In genomic region chr9:135130266-135130976, GRCh38 we compare ENCODE assay signal across 13 cellular contexts. TPM values are rescaled to one million over a fixed set of nuclear protein-coding genes. Genes with fewer than 3 reads are reported as not detected.
DNase-seq lines count a peak whose midpoint lies in the region; ATAC-seq and TF ChIP-seq lines count a peak whose summit lies in the region.
"Had no signal": no experiment of that assay in that cellular context is flagged by ENCODE, and none has a peak within 500 bp of the region (broad histone marks: within the 10 kb centered on the region; RNA-seq: fewer than 3 reads in every experiment).

No MANE protein-coding gene starts in this region.

- H3K27me3 ChIP-seq in stomach = peaks cover 0 to 57% (median 0%) of the 10 kb centered on the region in 3 donors

- WGBS in stomach, 5 donors = 65 to 74% (median 68%) methylated on average over 17 to 18 of the region's 18 CpGs

- TF ChIP-seq EP300 in stomach (IDR thresholded peaks at IDR 0.05) = no peak

- no peaks in the 10 kb centered on the region for H3K36me3 ChIP-seq in stomach

- TF ChIP-seq CTCF in epithelial cell of esophagus (IDR thresholded peaks at IDR 0.05; ENCODE audit: insufficient read depth, low read depth, low read length, missing control alignments) (no peak), stomach (IDR thresholded peaks at IDR 0.05) (no peak)

- H3K4me1 ChIP-seq in stomach = peaks cover 0 to 5% (median 0%) of the 10 kb centered on the region in 4 donors

- H3K9me3 ChIP-seq in stomach = peaks cover 0 to 7% (median 7%) of the 10 kb centered on the region in 4 donors

- DNase-seq in activated naive CD4-positive, alpha-beta T cell treated with Interleukin-2 at 50 U/mL for 16 hours = peak; percentile 21
- no peak for DNase-seq in activated naive CD4-positive, alpha-beta T cell treated with anti-CD3 and anti-CD28 coated beads, Interleukin-2, amount 50 U/mL, for 16 hours
- DNase-seq in NCI-H526 treated with DMSO at 0.1 percent for 48 hours (lab: John Stamatoyannopoulos, UW) (peak; percentile 50), epithelial cell of esophagus (ENCODE audit: low read depth) (peak; percentile 1), stomach (peak; percentile 59), ureter (ENCODE audit: low spot score) (no peak)
- no peak for DNase-seq in central memory CD4-positive, alpha-beta T cell
- DNase-seq: activated B cell treated with CpG ODN at 0.5 μM for 24 hours, anterior cingulate cortex, KBM-7, PC-3 had no signal

- peak overlapping the region in 1 of 5 donors; percentile 38 for H3K27ac ChIP-seq in stomach
- H3K27ac ChIP-seq: C4-2B had no signal

- H3K4me3 ChIP-seq in epithelial cell of esophagus (ENCODE audit: low read length) (no peak overlapping the region), stomach (no peak overlapping the region)

- intact Hi-C loops in stomach (cut with DNase I; ENCODE audit: low total_unique reads) = no loop called here

- no peak for TF ChIP-seq POLR2A in stomach (IDR thresholded peaks at IDR 0.05)

- no peak for ATAC-seq in HG03108 (IDR thresholded peaks at IDR 0.05; ENCODE audit: unreplicated experiment)
- ATAC-seq: PC-3 had no signal

RNA-seq across cellular contexts. Expression of gene OLFM1, which starts 43.0 kb away (rescaled TPM):
- total RNA-seq in stomach (10 to 100 TPM in 2 of 5 donors, 1 to 10 TPM in 1, under 1 TPM in 1, not detected in 1; 0.29 to 58.3 (median 8.1) TPM), ureter (47.8 TPM)
- polyA plus RNA-seq in stomach = 10 to 100 TPM in 2 of 3 donors, 1 to 10 TPM in 1; 4.4 to 10.8 (median 10.5) TPM
- total RNA-seq: activated B cell treated with CpG ODN at 0.5 μM for 24 hours had no signal

Comparison
In these comparisons a context has a peak if more than half of its experiments do, and no peak if none do; other contexts are left out.
1. DNase-seq: peak in activated naive CD4-positive, alpha-beta T cell treated with Interleukin-2 at 50 U/mL for 16 hours (single experiment), NCI-H526 treated with DMSO at 0.1 percent for 48 hours (single experiment), epithelial cell of esophagus (single experiment) and stomach (single experiment); none in activated naive CD4-positive, alpha-beta T cell treated with anti-CD3 and anti-CD28 coated beads, Interleukin-2, amount 50 U/mL, for 16 hours (single experiment), central memory CD4-positive, alpha-beta T cell (single experiment) and ureter (single experiment).